ENCODE assay signal across 31 cellular contexts in genomic region chr14:98379829-98380228, GRCh38.
"Had no signal": no experiment of that assay in that cellular context is flagged by ENCODE, and none has a peak within 500 bp of the region (broad histone marks: within the 10 kb centered on the region; RNA-seq: fewer than 3 reads in every experiment).

No MANE protein-coding gene starts in this region.

- H3K27ac Mint-ChIP-seq: natural killer cell; nephron; neural progenitor cell; progenitor cell of endocrine pancreas; stimulated activated memory B cell treated with anti-CD40 and anti-IgM and Interleukin-4, amounts not matched to agents 10 μg/mL and 1 μg/mL and 100 μg/mL, for 72 hours; stimulated activated naive CD8-positive, alpha-beta T cell treated with anti-CD3 and anti-CD28 coated beads, Interleukin-15, amount 100 ng/mL, for 72 hours; type B pancreatic cell had no signal

- H3K4me3 Mint-ChIP-seq: natural killer cell; nephron; neural progenitor cell; stimulated activated memory B cell treated with anti-CD40 and anti-IgM and Interleukin-4, amounts not matched to agents 10 μg/mL and 1 μg/mL and 100 μg/mL, for 72 hours; stimulated activated naive CD8-positive, alpha-beta T cell treated with anti-CD3 and anti-CD28 coated beads, Interleukin-15, amount 100 ng/mL, for 72 hours; type B pancreatic cell had no signal

- H3K4me2 ChIP-seq: neural progenitor cell, smooth muscle cell had no signal

- DNase-seq: natural killer cell; occipital lobe; ovary; posterior cingulate gyrus; psoas muscle; right cardiac atrium; spleen; stimulated activated CD4-positive, alpha-beta T cell treated with anti-CD3 and anti-CD28 coated beads, Interleukin-12 subunit alpha, Interleukin-12 subunit beta, amount 100 ng/mL, for 4 hours; stimulated activated CD4-positive, alpha-beta T cell treated with anti-CD3 and anti-CD28 coated beads, Interleukin-1b, Interleukin-23, amount 100 ng/mL, for 48 hours; stimulated activated CD4-positive, alpha-beta T cell treated with anti-CD3 and anti-CD28 coated beads, Interleukin-4, amount 100 ng/mL, for 1 hour; stimulated activated CD4-positive, alpha-beta T cell treated with anti-CD3 and anti-CD28 coated beads, Interleukin-4, amount 100 ng/mL, for 4 hours; stimulated activated CD8-positive, alpha-beta memory T cell treated with anti-CD3 and anti-CD28 coated beads, Interleukin-4, amount 100 ng/mL, for 48 hours; stimulated activated naive CD4-positive, alpha-beta T cell; stimulated activated naive CD8-positive, alpha-beta T cell treated with anti-CD3 and anti-CD28 coated beads, Interleukin-15, amount 100 ng/mL, for 72 hours; stimulated activated naive CD8-positive, alpha-beta T cell treated with anti-CD3 and anti-CD28 coated beads, Interleukin-15, Interleukin-2, amounts not matched to agents 100 U/mL and 50 U/mL, for 24 hours; substantia nigra; testis; tibial artery; transverse colon; upper lobe of right lung; uterus had no signal

- H3K27me3 Mint-ChIP-seq: progenitor cell of endocrine pancreas; stimulated activated memory B cell treated with anti-CD40 and anti-IgM and Interleukin-4, amounts not matched to agents 10 μg/mL and 1 μg/mL and 100 μg/mL, for 72 hours; stimulated activated naive CD8-positive, alpha-beta T cell treated with anti-CD3 and anti-CD28 coated beads, Interleukin-15, amount 100 ng/mL, for 72 hours had no signal

- H3K36me3 ChIP-seq: neural progenitor cell, ovary, spleen, suprapubic skin, tibial artery, transverse colon, upper lobe of right lung, uterus had no signal

- H3K36me3 Mint-ChIP-seq: natural killer cell; neural progenitor cell; stimulated activated memory B cell treated with anti-CD40 and anti-IgM and Interleukin-4, amounts not matched to agents 10 μg/mL and 1 μg/mL and 100 μg/mL, for 72 hours; type B pancreatic cell had no signal

- ATAC-seq: natural killer cell; psoas muscle; right cardiac atrium; sciatic nerve; stimulated activated memory B cell treated with anti-CD40 and anti-IgM and Interleukin-4, amounts not matched to agents 10 μg/mL and 1 μg/mL and 100 μg/mL, for 72 hours; stimulated activated naive CD8-positive, alpha-beta T cell treated with anti-CD3 and anti-CD28 coated beads, Interleukin-15, amount 100 ng/mL, for 72 hours; stimulated activated naive CD8-positive, alpha-beta T cell treated with anti-CD3 and anti-CD28 coated beads, Interleukin-15, Interleukin-2, amounts not matched to agents 100 U/mL and 50 U/mL, for 24 hours; upper lobe of right lung had no signal

- H3K27ac ChIP-seq: neural progenitor cell, ovary, parathyroid adenoma, psoas muscle, skin epidermis, spleen, suprapubic skin, testis, tibial artery, transverse colon, upper lobe of right lung, uterus had no signal

- H3K9me3 Mint-ChIP-seq: neural progenitor cell had no signal

- H3K79me2 ChIP-seq: parathyroid adenoma had no signal

- H3K4me1 Mint-ChIP-seq: natural killer cell; neural progenitor cell; stimulated activated memory B cell treated with anti-CD40 and anti-IgM and Interleukin-4, amounts not matched to agents 10 μg/mL and 1 μg/mL and 100 μg/mL, for 72 hours; stimulated activated naive CD8-positive, alpha-beta T cell treated with anti-CD3 and anti-CD28 coated beads, Interleukin-15, amount 100 ng/mL, for 72 hours had no signal

- H3K9me3 ChIP-seq: ovary, psoas muscle, suprapubic skin, testis, tibial artery, transverse colon, upper lobe of right lung, uterus had no signal

- H2AFZ ChIP-seq: neural progenitor cell, parathyroid adenoma had no signal

- H3K27me3 ChIP-seq: neural progenitor cell, ovary, spleen, suprapubic skin, testis, tibial artery, transverse colon, upper lobe of right lung, uterus had no signal

- H3K9ac ChIP-seq: neural progenitor cell, parathyroid adenoma had no signal

- H3K4me3 ChIP-seq: neural progenitor cell, ovary, psoas muscle, skin epidermis, smooth muscle cell, spleen, suprapubic skin, testis, tibial artery, transverse colon, upper lobe of right lung, uterus had no signal

- H3K4me1 ChIP-seq: neural progenitor cell, parathyroid adenoma, psoas muscle, spleen, testis, tibial artery, transverse colon, upper lobe of right lung, uterus had no signal
